Comparison of ENCODE assay signal across 6 cellular contexts in genomic region chr19:48403606-48404005, GRCh38. TPM values are rescaled to one million over a fixed set of nuclear protein-coding genes. Genes with fewer than 3 reads are reported as not detected.
DNase-seq lines count a peak whose midpoint lies in the region; ATAC-seq, FAIRE-seq and TF ChIP-seq lines count a peak whose summit lies in the region.

No MANE protein-coding gene starts in this region.

- H3K4me3 ChIP-seq in SJCRH30 (no peak overlapping the region), testis (no peak overlapping the region)

- no peaks in the 10 kb centered on the region for H3K4me1 ChIP-seq in SJCRH30
- H3K4me1 ChIP-seq in testis: no peaks in the 10 kb centered on the region

- DNase-seq in COR-L47 (lab: John Stamatoyannopoulos, UW): peak; percentile 31
- peak; percentile 73 for DNase-seq in H54 (ENCODE audit: insufficient read length, low spot score)
- peak; percentile 68 to 73 for DNase-seq in SJCRH30
- peak; percentile 41 for DNase-seq in fibroblast of peridontal ligament (ENCODE audit: extremely low read depth)
- peak; percentile 79 for DNase-seq in testis

- no peaks in the 10 kb centered on the region for H3K27me3 ChIP-seq in SJCRH30
- H3K27me3 ChIP-seq in testis: no peaks in the 10 kb centered on the region

- TF ChIP-seq CTCF in testis (IDR thresholded peaks at IDR 0.05): no peak

- H3K36me3 ChIP-seq in SJCRH30: no peaks in the 10 kb centered on the region
- no peaks in the 10 kb centered on the region for H3K36me3 ChIP-seq in testis (ENCODE audit: low read depth, missing control alignments)

- no peaks in the 10 kb centered on the region for H3K9me3 ChIP-seq in SJCRH30 (replicated peaks)
- no peaks in the 10 kb centered on the region for H3K9me3 ChIP-seq in testis

- WGBS in testis, 2 donors: 51 to 60% methylated on average over 1 to 3 of the region's 3 CpGs

- ATAC-seq in GM18858 (IDR thresholded peaks at IDR 0.05; ENCODE audit: unreplicated experiment): no peak

- intact Hi-C loops in testis (cut with DNase I; ENCODE audit: low total_unique reads): no loop called here

- peak; percentile 48 for FAIRE-seq in H54 (lab: Jason Lieb, UNC)

- H3K27ac ChIP-seq in SJCRH30: no peak overlapping the region
- H3K27ac ChIP-seq in testis: no peak overlapping the region

- TF ChIP-seq POLR2A in H54 (IDR thresholded peaks at IDR 0.05; ENCODE audit: low read depth, low read length) (no peak), testis (IDR thresholded peaks at IDR 0.05) (no peak)

RNA-seq across cellular contexts. Expression of gene GRIN2D, which starts 10.1 kb away (rescaled TPM):
- total RNA-seq in SJCRH30 (2014; rRNA removed; shearing (Covaris generic)): 0.03 TPM in 1 of 2 replicates, not detected in the other
- total RNA-seq in testis: 1 to 10 TPM; 2.4 to 2.7 TPM
- 1.4 TPM for polyA plus RNA-seq in testis (ENCODE audit: insufficient read depth, low read depth, low replicate concordance)

RNA-seq across cellular contexts. Expression of gene KDELR1, which starts 12.3 kb away (rescaled TPM):
- 105 and 119 TPM in 2 replicates for total RNA-seq in SJCRH30 (2014; rRNA removed; shearing (Covaris generic))
- 100 to 1,000 TPM; 149 to 155 TPM for total RNA-seq in testis
- polyA plus RNA-seq in testis (ENCODE audit: insufficient read depth, low read depth, low replicate concordance): 187 TPM

RNA-seq across cellular contexts. Expression of gene SYNGR4, which starts 39.4 kb away (rescaled TPM):
- total RNA-seq in SJCRH30 (2014; rRNA removed; shearing (Covaris generic)): not detected in 2 replicates
- total RNA-seq in testis: 10 to 100 TPM; 21.8 to 26.1 TPM
- polyA plus RNA-seq in testis (ENCODE audit: insufficient read depth, low read depth, low replicate concordance): 112 TPM

RNA-seq across cellular contexts. Expression of gene TMEM143, which starts 39.9 kb away (rescaled TPM):
- 2.6 and 2.8 TPM in 2 replicates for total RNA-seq in SJCRH30 (2014; rRNA removed; shearing (Covaris generic))
- total RNA-seq in testis: 10 to 100 TPM; 14.1 to 22.9 TPM
- polyA plus RNA-seq in testis (ENCODE audit: insufficient read depth, low read depth, low replicate concordance): 5.0 TPM

RNA-seq across cellular contexts. Expression of gene GRWD1, which starts 42.2 kb away (rescaled TPM):
- 40.4 and 44.6 TPM in 2 replicates for total RNA-seq in SJCRH30 (2014; rRNA removed; shearing (Covaris generic))
- total RNA-seq in testis: 10 to 100 TPM; 32.8 to 35.2 TPM
- polyA plus RNA-seq in testis (ENCODE audit: insufficient read depth, low read depth, low replicate concordance): 17.8 TPM

Comparison
In these comparisons a context has a peak if more than half of its experiments do, and no peak if none do; other contexts are left out.
1. RNA of gene SYNGR4, which starts 39.4 kb away (total RNA-seq): 21.8 to 26.1 TPM in testis; not detected in SJCRH30; every median in the first group is over 10 times any median in the second.
2. Peak in every context shown above with its lines, with median percentiles within 50 percentile points of each other: DNase-seq.